In the genomic region with DNA sequence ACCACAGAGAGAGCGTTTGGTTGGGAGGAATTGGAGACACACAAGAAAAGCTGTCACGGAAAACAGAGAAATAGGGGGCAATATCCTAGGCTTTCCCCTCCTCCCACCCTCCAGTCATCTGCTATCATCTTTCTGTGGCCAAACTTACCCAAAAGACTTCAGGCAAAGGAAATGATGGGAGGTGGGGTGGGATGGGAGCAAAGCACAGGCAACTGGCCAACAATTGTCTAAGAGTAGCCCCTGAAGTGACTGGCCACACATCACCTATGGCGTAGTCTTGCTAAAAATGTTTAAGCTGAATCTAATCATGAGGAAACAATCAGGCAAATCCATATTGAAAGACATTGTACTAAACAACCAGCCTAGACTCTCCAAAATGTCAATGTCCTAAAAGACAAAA, we compare ENCODE assay signal across 28 cellular contexts. TPM values are rescaled to one million over a fixed set of nuclear protein-coding genes. Genes with fewer than 3 reads are reported as not detected.
DNase-seq lines count a peak whose midpoint lies in the region; ATAC-seq, FAIRE-seq and TF ChIP-seq lines count a peak whose summit lies in the region.
"Had no signal": no experiment of that assay in that cellular context is flagged by ENCODE, and none has a peak within 500 bp of the region (broad histone marks: within the 10 kb centered on the region; RNA-seq: fewer than 3 reads in every experiment).

No MANE protein-coding gene starts in this region.

- H2BK5ac ChIP-seq in neuronal stem cell (ENCODE audit: low read length), result no peak overlapping the region

- no peak overlapping the region for H4K8ac ChIP-seq in neuronal stem cell (ENCODE audit: low read depth, low read length)

- no peaks in the 10 kb centered on the region for H3K79me2 ChIP-seq in GM23248 (ENCODE audit: insufficient read depth)
- H3K79me2 ChIP-seq: hepatocyte had no signal

- H3K27me3 ChIP-seq in GM23248 (replicated peaks; ENCODE audit: insufficient read depth) (no peaks in the 10 kb centered on the region), neuronal stem cell (ENCODE audit: control insufficient read depth in 3 of 3, insufficient read depth in 3 of 3, low read depth in 1 of 3, low read length in 3 of 3) (no peaks in the 10 kb centered on the region), thyroid gland (no peaks in the 10 kb centered on the region)
- H3K27me3 ChIP-seq: ascending aorta, cardiac muscle cell, colonic mucosa, esophagus muscularis mucosa, gastrocnemius medialis, hepatocyte had no signal

- H4K20me1 ChIP-seq in GM23248 (ENCODE audit: insufficient read depth), result no peaks in the 10 kb centered on the region

- H3K18ac ChIP-seq in neuronal stem cell (ENCODE audit: low read length), result no peak overlapping the region

- no peak overlapping the region for H2AK5ac ChIP-seq in neuronal stem cell (ENCODE audit: low read depth, low read length)

- peaks cover 13% of the 10 kb centered on the region for H3K4me1 Mint-ChIP-seq in activated CD8-positive, alpha-beta T cell treated with anti-CD3 and anti-CD28 coated beads for 36 hours (ENCODE audit: low read depth)
- peaks cover 8% of the 10 kb centered on the region for H3K4me1 Mint-ChIP-seq in activated CD8-positive, alpha-beta T cell treated with anti-CD3 and anti-CD28 coated beads, Interleukin-2, amount 10 ng/mL, durations not matched to agents 7 days and 5 days (ENCODE audit: low read depth)
- peaks cover 9% of the 10 kb centered on the region for H3K4me1 Mint-ChIP-seq in activated T-helper 2 cell treated with anti-CD3 and anti-CD28 coated beads, Interferon-gamma antibody, Interleukin-2, Interleukin-4, amounts not matched to agents 10 μg/mL and 5 μg/mL and 100 μg/mL, durations not matched to agents 14 hours and 24 hours and 36 hours (ENCODE audit: low read depth)
- H3K4me1 Mint-ChIP-seq: B cell, WTC11 had no signal

- H3K36me3 ChIP-seq in GM23248 (ENCODE audit: low read depth) (no peaks in the 10 kb centered on the region), neuronal stem cell (replicated peaks in 1 of 2; ENCODE audit: control insufficient read depth in 2 of 2, insufficient read depth in 2 of 2, low read length in 2 of 2) (no peaks in the 10 kb centered on the region), thyroid gland (no peaks in the 10 kb centered on the region)
- H3K36me3 ChIP-seq: ascending aorta, cardiac muscle cell, colonic mucosa, esophagus muscularis mucosa, gastrocnemius medialis had no signal

- H3K27me3 Mint-ChIP-seq in activated CD8-positive, alpha-beta T cell treated with anti-CD3 and anti-CD28 coated beads for 36 hours, result no peaks in the 10 kb centered on the region
- no peaks in the 10 kb centered on the region for H3K27me3 Mint-ChIP-seq in activated CD8-positive, alpha-beta T cell treated with anti-CD3 and anti-CD28 coated beads, Interleukin-2, amount 10 ng/mL, durations not matched to agents 7 days and 5 days (ENCODE audit: low read depth)
- H3K27me3 Mint-ChIP-seq in activated T-helper 2 cell treated with anti-CD3 and anti-CD28 coated beads, Interferon-gamma antibody, Interleukin-2, Interleukin-4, amounts not matched to agents 10 μg/mL and 5 μg/mL and 100 μg/mL, durations not matched to agents 14 hours and 24 hours and 36 hours (ENCODE audit: low read depth), result peaks cover 4% of the 10 kb centered on the region
- H3K27me3 Mint-ChIP-seq: activated naive CD4-positive, alpha-beta T cell treated with anti-CD3 and anti-CD28 coated beads, Interleukin-2, amount 50 U/mL, for 24 hours; B cell; effector memory CD8-positive, alpha-beta T cell had no signal

- H3K36me3 Mint-ChIP-seq in activated CD8-positive, alpha-beta T cell treated with anti-CD3 and anti-CD28 coated beads for 36 hours (ENCODE audit: low read depth), result no peaks in the 10 kb centered on the region
- no peaks in the 10 kb centered on the region for H3K36me3 Mint-ChIP-seq in activated CD8-positive, alpha-beta T cell treated with anti-CD3 and anti-CD28 coated beads, Interleukin-2, amount 10 ng/mL, durations not matched to agents 7 days and 5 days (ENCODE audit: low read depth)
- no peaks in the 10 kb centered on the region for H3K36me3 Mint-ChIP-seq in activated T-helper 2 cell treated with anti-CD3 and anti-CD28 coated beads, Interferon-gamma antibody, Interleukin-2, Interleukin-4, amounts not matched to agents 10 μg/mL and 5 μg/mL and 100 μg/mL, durations not matched to agents 14 hours and 24 hours and 36 hours (ENCODE audit: low read depth)
- H3K36me3 Mint-ChIP-seq: WTC11 had no signal

- intact Hi-C loops in activated CD8-positive, alpha-beta T cell treated with anti-CD3 and anti-CD28 coated beads for 36 hours (cut with micrococcal nuclease), result no loop called here
- intact Hi-C loops in activated T-helper 2 cell treated with anti-CD3 and anti-CD28 coated beads, Interferon-gamma antibody, Interleukin-2, Interleukin-4, amounts not matched to agents 10 μg/mL and 5 μg/mL and 100 μg/mL, durations not matched to agents 14 hours and 24 hours and 36 hours (cut with micrococcal nuclease), result no loop called here
- intact Hi-C loops in thyroid gland (cut with DNase I), result no loop called here

- H3F3A ChIP-seq in GM23248 (ENCODE audit: insufficient read depth), result no peaks in the 10 kb centered on the region

- no peaks in the 10 kb centered on the region for H3K4me1 ChIP-seq in GM23248 (ENCODE audit: insufficient read depth)
- no peaks in the 10 kb centered on the region for H3K4me1 ChIP-seq in neuronal stem cell (ENCODE audit: control insufficient read depth in 2 of 2, insufficient read depth in 1 of 2, low read depth in 1 of 2, low read length in 2 of 2)
- H3K4me1 ChIP-seq in thyroid gland, result no peaks in the 10 kb centered on the region
- H3K4me1 ChIP-seq: ascending aorta, colonic mucosa, gastrocnemius medialis, psoas muscle had no signal

- H2BK15ac ChIP-seq in neuronal stem cell (ENCODE audit: low read length), result no peak overlapping the region

- H3K4ac ChIP-seq in neuronal stem cell (ENCODE audit: low read length), result no peak overlapping the region

- H2AFZ ChIP-seq in GM23248 (peak overlapping the region; percentile 68), neuronal stem cell (ENCODE audit: low read length) (peak overlapping the region; percentile 15)
- H2AFZ ChIP-seq: hepatocyte had no signal

- TF ChIP-seq CTCF in activated CD8-positive, alpha-beta T cell treated with anti-CD3 and anti-CD28 coated beads for 36 hours (IDR thresholded peaks at IDR 0.05), result no peak
- no peak for TF ChIP-seq CTCF in thyroid gland (IDR thresholded peaks at IDR 0.05)

- FAIRE-seq in RCC 7860 (lab: Jason Lieb, UNC), result no peak

- H2BK120ac ChIP-seq in neuronal stem cell (ENCODE audit: low read depth, low read length), result no peak overlapping the region

- no peak overlapping the region for H3K14ac ChIP-seq in neuronal stem cell (ENCODE audit: low read length)

- H2BK12ac ChIP-seq in neuronal stem cell (ENCODE audit: low read length), result no peak overlapping the region

- no peaks in the 10 kb centered on the region for H3K9me2 ChIP-seq in GM23248 (ENCODE audit: insufficient read depth)

- in situ Hi-C loops in GM23248 (cut with MboI), result no loop called here

- H3K4me2 ChIP-seq in GM23248 (ENCODE audit: unreplicated experiment) (peak overlapping the region; percentile 20), neuronal stem cell (ENCODE audit: insufficient read depth, low read length, poor library complexity, severe bottlenecking) (no peak overlapping the region)
- H3K4me2 ChIP-seq: hepatocyte had no signal

- H3K27ac ChIP-seq in GM23248, result peak overlapping the region; percentile 11; the same call in 1 of the 2 replicates
- H3K27ac ChIP-seq in neuronal stem cell (replicated peaks; ENCODE audit: low read length), result no peak overlapping the region
- no peak overlapping the region for H3K27ac ChIP-seq in thyroid gland
- H3K27ac ChIP-seq: ascending aorta, cardiac muscle cell, colonic mucosa, esophagus muscularis mucosa, gastrocnemius medialis, hepatocyte, psoas muscle had no signal

- H4K91ac ChIP-seq in neuronal stem cell (ENCODE audit: low read depth, low read length, poor library complexity), result no peak overlapping the region

- 51 to 60% methylated on average over 3 of the region's 3 CpGs for WGBS in GM23248 (ENCODE audit: low coverage in 1 of 2, low lambda C conversion rate in 2 of 2, missing lambda C conversion rate in 2 of 2), 2 experiments
- no CpG with 5 or more reads among the region's 3 CpGs for WGBS in neuronal stem cell (ENCODE audit: extremely low coverage in 2 of 2, insufficient read length in 2 of 2, insufficient replicate concordance in 1 of 2), 2 donors
- WGBS in thyroid gland, 2 donors, result 79 to 81% methylated on average over 3 of the region's 3 CpGs

- TF ChIP-seq POLR2A in thyroid gland (IDR thresholded peaks at IDR 0.05), result no peak

- CTCF ChIA-PET in activated CD8-positive, alpha-beta T cell treated with anti-CD3 and anti-CD28 coated beads for 36 hours (lab: Charles Lee), result no interaction called here
- CTCF ChIA-PET in activated CD8-positive, alpha-beta T cell treated with anti-CD3 and anti-CD28 coated beads, Interleukin-2, amount 10 ng/mL, durations not matched to agents 7 days and 5 days (lab: Charles Lee), result no interaction called here

- H3K4me3 ChIP-seq in GM23248 (no peak overlapping the region), neuronal stem cell (ENCODE audit: low read length in 2 of 2) (no peak overlapping the region), thyroid gland (replicated peaks in 1 of 3) (no peak overlapping the region)
- H3K4me3 ChIP-seq: ascending aorta, cardiac muscle cell, colonic mucosa, esophagus muscularis mucosa, gastrocnemius medialis, hepatocyte, psoas muscle had no signal

- H3K9me3 ChIP-seq in GM23248 (ENCODE audit: low read depth) (no peaks in the 10 kb centered on the region), neuronal stem cell (replicated peaks in 1 of 2; ENCODE audit: control insufficient read depth in 2 of 2, insufficient read depth in 1 of 2, low read depth in 1 of 2, low read length in 2 of 2) (no peaks in the 10 kb centered on the region), thyroid gland (no peaks in the 10 kb centered on the region)
- H3K9me3 ChIP-seq: ascending aorta, colonic mucosa, esophagus muscularis mucosa, gastrocnemius medialis, psoas muscle had no signal

- ATAC-seq in activated CD8-positive, alpha-beta T cell treated with anti-CD3 and anti-CD28 coated beads for 36 hours, result no peak
- no peak for ATAC-seq in activated CD8-positive, alpha-beta T cell treated with anti-CD3 and anti-CD28 coated beads, Interleukin-2, amount 10 ng/mL, durations not matched to agents 7 days and 5 days
- ATAC-seq: effector memory CD8-positive, alpha-beta T cell; gastrocnemius medialis; left colon; psoas muscle; WTC11 had no signal

- H3K9me3 Mint-ChIP-seq in activated CD8-positive, alpha-beta T cell treated with anti-CD3 and anti-CD28 coated beads for 36 hours, result peaks cover 2% of the 10 kb centered on the region
- H3K9me3 Mint-ChIP-seq in activated CD8-positive, alpha-beta T cell treated with anti-CD3 and anti-CD28 coated beads, Interleukin-2, amount 10 ng/mL, durations not matched to agents 7 days and 5 days (ENCODE audit: insufficient read depth), result no peaks in the 10 kb centered on the region
- H3K9me3 Mint-ChIP-seq in activated T-helper 2 cell treated with anti-CD3 and anti-CD28 coated beads, Interferon-gamma antibody, Interleukin-2, Interleukin-4, amounts not matched to agents 10 μg/mL and 5 μg/mL and 100 μg/mL, durations not matched to agents 14 hours and 24 hours and 36 hours, result no peaks in the 10 kb centered on the region
- H3K9me3 Mint-ChIP-seq: activated naive CD4-positive, alpha-beta T cell treated with anti-CD3 and anti-CD28 coated beads, Interleukin-2, amount 50 U/mL, for 24 hours had no signal

- H3K79me1 ChIP-seq in neuronal stem cell (ENCODE audit: low read depth, low read length), result no peaks in the 10 kb centered on the region

- no peak overlapping the region for H3K4me3 Mint-ChIP-seq in activated CD8-positive, alpha-beta T cell treated with anti-CD3 and anti-CD28 coated beads for 36 hours
- no peak overlapping the region for H3K4me3 Mint-ChIP-seq in activated CD8-positive, alpha-beta T cell treated with anti-CD3 and anti-CD28 coated beads, Interleukin-2, amount 10 ng/mL, durations not matched to agents 7 days and 5 days
- H3K4me3 Mint-ChIP-seq in activated T-helper 2 cell treated with anti-CD3 and anti-CD28 coated beads, Interferon-gamma antibody, Interleukin-2, Interleukin-4, amounts not matched to agents 10 μg/mL and 5 μg/mL and 100 μg/mL, durations not matched to agents 14 hours and 24 hours and 36 hours (ENCODE audit: low read depth), result no peak overlapping the region
- H3K4me3 Mint-ChIP-seq: activated naive CD4-positive, alpha-beta T cell treated with anti-CD3 and anti-CD28 coated beads, Interleukin-2, amount 50 U/mL, for 24 hours; B cell; effector memory CD8-positive, alpha-beta T cell; WTC11 had no signal

- H3K23ac ChIP-seq in neuronal stem cell (ENCODE audit: low read depth, low read length, poor library complexity), result no peak overlapping the region

- peak overlapping the region; percentile 60 for H3K27ac Mint-ChIP-seq in activated CD8-positive, alpha-beta T cell treated with anti-CD3 and anti-CD28 coated beads for 36 hours
- no peak overlapping the region for H3K27ac Mint-ChIP-seq in activated CD8-positive, alpha-beta T cell treated with anti-CD3 and anti-CD28 coated beads, Interleukin-2, amount 10 ng/mL, durations not matched to agents 7 days and 5 days
- H3K27ac Mint-ChIP-seq in activated T-helper 2 cell treated with anti-CD3 and anti-CD28 coated beads, Interferon-gamma antibody, Interleukin-2, Interleukin-4, amounts not matched to agents 10 μg/mL and 5 μg/mL and 100 μg/mL, durations not matched to agents 14 hours and 24 hours and 36 hours, result peak overlapping the region; percentile 76
- H3K27ac Mint-ChIP-seq: activated naive CD4-positive, alpha-beta T cell treated with anti-CD3 and anti-CD28 coated beads, Interleukin-2, amount 50 U/mL, for 24 hours; B cell; effector memory CD8-positive, alpha-beta T cell; WTC11 had no signal

- POLR2A ChIA-PET in activated CD8-positive, alpha-beta T cell treated with anti-CD3 and anti-CD28 coated beads for 36 hours (lab: Charles Lee), result no interaction called here
- POLR2A ChIA-PET in activated CD8-positive, alpha-beta T cell treated with anti-CD3 and anti-CD28 coated beads, Interleukin-2, amount 10 ng/mL, durations not matched to agents 7 days and 5 days (lab: Charles Lee), result no interaction called here

- no peak for DNase-seq in activated CD8-positive, alpha-beta T cell treated with anti-CD3 and anti-CD28 coated beads for 36 hours
- no peak for DNase-seq in activated CD8-positive, alpha-beta T cell treated with anti-CD3 and anti-CD28 coated beads, Interleukin-2, amount 10 ng/mL, durations not matched to agents 7 days and 5 days
- DNase-seq in GM23248, result no peak
- DNase-seq in activated T-helper 2 cell treated with anti-CD3 and anti-CD28 coated beads, Interferon-gamma antibody, Interleukin-2, Interleukin-4, amounts not matched to agents 10 μg/mL and 5 μg/mL and 100 μg/mL, durations not matched to agents 14 hours and 24 hours and 36 hours (ENCODE audit: low spot score), result no peak
- DNase-seq in neuronal stem cell (ENCODE audit: low spot score), result no peak
- DNase-seq in thyroid gland, result no peak
- DNase-seq in RCC 7860 (ENCODE audit: low spot score), result no peak
- DNase-seq: colonic mucosa; effector memory CD8-positive, alpha-beta T cell; gastrocnemius medialis; GOT3; left colon; mesenchymal stem cell; NCI-H146; NCI-H2107; NCI-H446; NCI-H774; psoas muscle; stimulated activated CD4-positive, alpha-beta T cell treated with anti-CD3 and anti-CD28 coated beads, Interleukin-4, amount 100 ng/mL, for 4 hours; stimulated activated naive CD4-positive, alpha-beta T cell had no signal

- H3K9ac ChIP-seq in GM23248 (no peak overlapping the region), neuronal stem cell (ENCODE audit: low read depth, low read length, poor library complexity) (no peak overlapping the region)

RNA-seq across cellular contexts. Expression of a gene that starts 46.9 kb away (rescaled TPM):
- not detected for total RNA-seq in activated CD8-positive, alpha-beta T cell treated with anti-CD3 and anti-CD28 coated beads for 36 hours
- not detected for total RNA-seq in activated CD8-positive, alpha-beta T cell treated with anti-CD3 and anti-CD28 coated beads, Interleukin-2, amount 10 ng/mL, durations not matched to agents 7 days and 5 days
- not detected in 2 replicates for total RNA-seq in GM23248 (2014; rRNA removed; shearing (Covaris generic))
- polyA plus RNA-seq in GM23248 (2016; fragmentation: Nextera tagmentation; extraction: Ambion mirVana), result 0.24 and 0.31 TPM in 2 replicates
- not detected in 2 replicates for total RNA-seq in activated T-helper 2 cell treated with anti-CD3 and anti-CD28 coated beads, Interferon-gamma antibody, Interleukin-2, Interleukin-4, amounts not matched to agents 10 μg/mL and 5 μg/mL and 100 μg/mL, durations not matched to agents 14 hours and 24 hours and 36 hours
- polyA plus RNA-seq in neuronal stem cell (2013, experiment 1 of 2), result 0.32 TPM
- 0.25 TPM for polyA plus RNA-seq in neuronal stem cell (2013, experiment 2 of 2)
- total RNA-seq in thyroid gland, result not detected
- total RNA-seq: ascending aorta, B cell, G401, gastrocnemius medialis, hepatocyte, left colon, psoas muscle had no signal
